7 cellular contexts compared by ENCODE assay signal in genomic region chr14:92105845-92106094, GRCh38. TPM values are rescaled to one million over a fixed set of nuclear protein-coding genes. Genes with fewer than 3 reads are reported as not detected.
DNase-seq lines count a peak whose midpoint lies in the region; ATAC-seq, FAIRE-seq and TF ChIP-seq lines count a peak whose summit lies in the region.

No MANE protein-coding gene starts in this region.

- H2BK5ac ChIP-seq in IMR-90 (ENCODE audit: low read depth, low read length, poor library complexity, severe bottlenecking), result peak overlapping the region; percentile 95

- H3K9me3 ChIP-seq in IMR-90 (ENCODE audit: control insufficient read depth, insufficient read depth, low read length) (no peaks in the 10 kb centered on the region), ovary (no peaks in the 10 kb centered on the region)

- TF ChIP-seq RAD21 in IMR-90 (IDR thresholded peaks at IDR 0.05; ENCODE audit: low read length), result no peak

- POLR2A ChIA-PET in IMR-90 (lab: Charles Lee; ENCODE audit: unreplicated experiment), result interaction anchor here (1.7 kb wide), 1 partner anchor 15 kb away, joined by 8 read pairs; the partner anchor contains the start of genes CPSF2 and NDUFB1
- POLR2A ChIA-PET in activated CD8-positive, alpha-beta T cell treated with anti-CD3 and anti-CD28 coated beads, Interleukin-2, amount 10 ng/mL, durations not matched to agents 7 days and 5 days (lab: Charles Lee), result interaction anchor here (1.3 to 3.1 kb wide), 4 partner anchors 16 to 690 kb away, joined by 3 to 31 read pairs (median 14); partner anchors contain the start of genes CPSF2, NDUFB1 and TRIP11

- H3K27me3 Mint-ChIP-seq in activated CD8-positive, alpha-beta T cell treated with anti-CD3 and anti-CD28 coated beads, Interleukin-2, amount 10 ng/mL, durations not matched to agents 7 days and 5 days (ENCODE audit: low read depth), result no peaks in the 10 kb centered on the region

- H2AK9ac ChIP-seq in IMR-90 (replicated peaks; ENCODE audit: low read depth, low read length, poor library complexity), result peak overlapping the region; percentile 34

- H4K5ac ChIP-seq in IMR-90 (ENCODE audit: low read depth, low read length), result peak overlapping the region; percentile 50

- peak overlapping the region; percentile 98 for H2AFZ ChIP-seq in IMR-90 (replicated peaks; ENCODE audit: low read length, poor library complexity)

- H3K4me1 ChIP-seq in IMR-90 (ENCODE audit: control insufficient read depth, insufficient read depth, low read length), result peaks cover 7% of the 10 kb centered on the region; the same call in 1 of the 2 replicates
- H3K4me1 ChIP-seq in ovary (ENCODE audit: insufficient read depth), result peaks cover 18% of the 10 kb centered on the region

- H3K18ac ChIP-seq in IMR-90 (ENCODE audit: low read depth, low read length), result peak overlapping the region; percentile 76

- peak overlapping the region; percentile 68 for H3K4ac ChIP-seq in IMR-90 (ENCODE audit: low read depth, low read length)

- no peak for TF ChIP-seq CTCF in IMR-90 (conservative IDR thresholded peaks at IDR 0.05; ENCODE audit: low read depth, low read length)
- TF ChIP-seq CTCF in ovary (IDR thresholded peaks at IDR 0.05), result no peak

- peak overlapping the region; percentile 75 for H3K9ac ChIP-seq in IMR-90 (ENCODE audit: low read depth, low read length)

- peak overlapping the region; percentile 84 for H3K14ac ChIP-seq in IMR-90 (replicated peaks; ENCODE audit: low read depth, low read length)

- H3K27ac ChIP-seq in IMR-90 (ENCODE audit: insufficient read depth, low read length) (peak overlapping the region; percentile 91), ovary (peak overlapping the region; percentile 95 to 97)

- DNase-seq in EL (peak; percentile 58), IMR-90 (no peak), globus pallidus (ENCODE audit: low spot score) (peak; percentile 63), ovary (peak; percentile 46 to 74 (median 65)), frontal cortex (ENCODE audit: low spot score in 2 of 2) (no peak)
- DNase-seq in activated CD8-positive, alpha-beta T cell treated with anti-CD3 and anti-CD28 coated beads, Interleukin-2, amount 10 ng/mL, durations not matched to agents 7 days and 5 days, result no peak

- peak overlapping the region; percentile 89 for H3K27ac Mint-ChIP-seq in activated CD8-positive, alpha-beta T cell treated with anti-CD3 and anti-CD28 coated beads, Interleukin-2, amount 10 ng/mL, durations not matched to agents 7 days and 5 days

- peak overlapping the region; percentile 76 for H4K8ac ChIP-seq in IMR-90 (ENCODE audit: low read depth in 2 of 2, low read length in 2 of 2)

- WGBS in IMR-90 (ENCODE audit: extremely low coverage in 2 of 2, insufficient read length in 1 of 2), 2 experiments, result no CpG with 5 or more reads among the region's 12 CpGs
- 0 to 1% (median 0%) methylated on average over 12 of the region's 12 CpGs for WGBS in ovary, 3 donors

- peak overlapping the region; percentile 73 for H3K56ac ChIP-seq in IMR-90 (ENCODE audit: extremely low read depth, insufficient read depth, low read length)

- H2BK20ac ChIP-seq in IMR-90 (ENCODE audit: low read depth, low read length), result no peak overlapping the region

- peaks cover 13 to 29% of the 10 kb centered on the region in 2 experiments for H3K79me1 ChIP-seq in IMR-90 (ENCODE audit: low read depth in 1 of 2, low read length in 2 of 2)

- H4K20me1 ChIP-seq in IMR-90 (ENCODE audit: insufficient read depth, low read length), result no peaks in the 10 kb centered on the region; the same call in 1 of the 2 replicates

- H3K36me3 Mint-ChIP-seq in activated CD8-positive, alpha-beta T cell treated with anti-CD3 and anti-CD28 coated beads, Interleukin-2, amount 10 ng/mL, durations not matched to agents 7 days and 5 days (ENCODE audit: low read depth), result no peaks in the 10 kb centered on the region

- TF ChIP-seq POLR2A in IMR-90 (IDR thresholded peaks at IDR 0.05; ENCODE audit: low read depth, low read length) (no peak), ovary (IDR thresholded peaks at IDR 0.05) (no peak)

- H2BK120ac ChIP-seq in IMR-90 (ENCODE audit: low read depth, low read length), result peak overlapping the region; percentile 58

- H3K36me3 ChIP-seq in IMR-90 (ENCODE audit: control insufficient read depth, insufficient read depth, low read length) (no peaks in the 10 kb centered on the region), ovary (no peaks in the 10 kb centered on the region)

- peak overlapping the region; percentile 92 for H3K4me2 ChIP-seq in IMR-90 (ENCODE audit: low read depth, low read length)

- H3K9me1 ChIP-seq in IMR-90 (ENCODE audit: insufficient read depth, low read length), result peaks cover 5% of the 10 kb centered on the region

- in situ Hi-C loops in IMR-90 (cut with MboI; ENCODE audit: low sequenced_read_pairs), result no loop called here

- H3K27me3 ChIP-seq in IMR-90 (ENCODE audit: control insufficient read depth, insufficient read depth, low read length) (no peaks in the 10 kb centered on the region), ovary (no peaks in the 10 kb centered on the region)

- H3K4me3 ChIP-seq in IMR-90 (ENCODE audit: insufficient read depth, low read depth, low read length) (peak overlapping the region; percentile 85), ovary (peak overlapping the region; percentile 94)

- H3K23ac ChIP-seq in IMR-90 (ENCODE audit: low read depth, low read length), result peak overlapping the region; percentile 83

- peak overlapping the region; percentile 87 for H3K4me3 Mint-ChIP-seq in activated CD8-positive, alpha-beta T cell treated with anti-CD3 and anti-CD28 coated beads, Interleukin-2, amount 10 ng/mL, durations not matched to agents 7 days and 5 days

- dilution Hi-C loops in IMR-90 (cut with HindIII; ENCODE audit: low sequenced_read_pairs, unreplicated experiment), result no loop called here

- no peak for TF ChIP-seq EP300 in ovary (IDR thresholded peaks at IDR 0.05)

- CTCF ChIA-PET in IMR-90 (lab: Yijun Ruan, JAX), result interaction anchor here (0.7 to 2.9 kb wide), 5 partner anchors 11 to 43 kb away, joined by 3 to 11 read pairs (median 5); no protein-coding TSS in a partner anchor
- CTCF ChIA-PET in activated CD8-positive, alpha-beta T cell treated with anti-CD3 and anti-CD28 coated beads, Interleukin-2, amount 10 ng/mL, durations not matched to agents 7 days and 5 days (lab: Charles Lee), result interaction anchor here (1.0 to 4.7 kb wide), 12 partner anchors 11 to 642 kb away, joined by 3 to 213 read pairs (median 6); partner anchors contain the start of genes CPSF2, NDUFB1 and TRIP11

- no peak for FAIRE-seq in frontal cortex (lab: Jason Lieb, UNC)

- peak overlapping the region; percentile 73; the same call in 1 of the 2 replicates for H4K91ac ChIP-seq in IMR-90 (ENCODE audit: insufficient read depth, low read depth, low read length)

- peak; percentile 19 for ATAC-seq in GM19467 (IDR thresholded peaks at IDR 0.05; ENCODE audit: unreplicated experiment)
- ATAC-seq in IMR-90 (ENCODE audit: low read depth), result peak; percentile 19; the same call in 1 of the 2 replicates
- ATAC-seq in activated CD8-positive, alpha-beta T cell treated with anti-CD3 and anti-CD28 coated beads, Interleukin-2, amount 10 ng/mL, durations not matched to agents 7 days and 5 days, result no peak

- intact Hi-C loops in IMR-90 (cut with micrococcal nuclease), result loop anchor here (2.0 to 10.0 kb wide), 2 partner anchors 65 to 161 kb away; partner anchors contain the start of genes FBLN5 and TRIP11
- intact Hi-C loops in ovary (cut with DNase I), result loop anchor here in 1 of 4 donors (10.0 kb wide), 1 partner anchor 591 kb away; the partner anchor contains the start of gene PPP4R3A

- BruUV-seq in IMR-90 (replicated peaks; lab: Mats Ljungman, UMichigan), result no TSS peak

- H2AK5ac ChIP-seq in IMR-90 (ENCODE audit: low read depth, low read length), result peak overlapping the region; percentile 12; the same call in 1 of the 2 replicates

- H2BK15ac ChIP-seq in IMR-90 (ENCODE audit: low read depth, low read length), result peak overlapping the region; percentile 43; the same call in 1 of the 3 replicates

- peaks cover 33% of the 10 kb centered on the region for H3K4me1 Mint-ChIP-seq in activated CD8-positive, alpha-beta T cell treated with anti-CD3 and anti-CD28 coated beads, Interleukin-2, amount 10 ng/mL, durations not matched to agents 7 days and 5 days (ENCODE audit: low read depth)

- H3K9me3 Mint-ChIP-seq in activated CD8-positive, alpha-beta T cell treated with anti-CD3 and anti-CD28 coated beads, Interleukin-2, amount 10 ng/mL, durations not matched to agents 7 days and 5 days (ENCODE audit: insufficient read depth), result no peaks in the 10 kb centered on the region

TF ChIP-seq in IMR-90, 13 proteins besides CTCF, POLR2A, EP300 and RAD21 (continues in another document):
- TF ChIP-seq BHLHE40 (IDR thresholded peaks at IDR 0.05; ENCODE audit: low read depth, low read length) (no peak), MXI1 (IDR thresholded peaks at IDR 0.05; ENCODE audit: borderline replicate concordance, low read depth, low read length) (no peak)

RNA-seq across cellular contexts. Expression of gene ATXN3, which starts 0.6 kb away (rescaled TPM):
- total RNA-seq in IMR-90 (2012; rRNA removed), result 9.0 and 38.3 TPM in 2 replicates
- 12.0 and 13.9 TPM in 2 replicates for polyA plus RNA-seq in IMR-90 (2012; rRNA removed)
- 0.78 and 1.1 TPM in 2 replicates for polyA plus RNA-seq in IMR-90 (2012; cell fraction: cytosol; rRNA removed)
- 6.1 and 20.2 TPM in 2 replicates for polyA plus RNA-seq in IMR-90 (2012; cell fraction: nucleus; rRNA removed; ENCODE audit: low replicate concordance)
- 10 to 100 TPM; 25.8 to 26.0 TPM for total RNA-seq in activated CD8-positive, alpha-beta T cell treated with anti-CD3 and anti-CD28 coated beads, Interleukin-2, amount 10 ng/mL, durations not matched to agents 7 days and 5 days
- 10 to 100 TPM; 24.8 to 35.8 (median 30.5) TPM for total RNA-seq in ovary
- 10 to 100 TPM; 11.9 to 28.8 TPM for polyA plus RNA-seq in ovary
- 28.1 TPM for total RNA-seq in frontal cortex

RNA-seq across cellular contexts. Expression of gene NDUFB1, which starts 15.7 kb away (rescaled TPM):
- 32.1 and 158 TPM in 2 replicates for total RNA-seq in IMR-90 (2012; rRNA removed)
- 326 and 333 TPM in 2 replicates for polyA plus RNA-seq in IMR-90 (2012; rRNA removed)
- 127 and 436 TPM in 2 replicates for polyA plus RNA-seq in IMR-90 (2012; cell fraction: cytosol; rRNA removed)
- polyA plus RNA-seq in IMR-90 (2012; cell fraction: nucleus; rRNA removed; ENCODE audit: low replicate concordance), result 30.1 and 168 TPM in 2 replicates
- 100 to 1,000 TPM; 127 to 130 TPM for total RNA-seq in activated CD8-positive, alpha-beta T cell treated with anti-CD3 and anti-CD28 coated beads, Interleukin-2, amount 10 ng/mL, durations not matched to agents 7 days and 5 days
- total RNA-seq in ovary, result 100 to 1,000 TPM in 3 of 7 donors, 10 to 100 TPM in 4; 76.7 to 481 (median 87.4) TPM
- 100 to 1,000 TPM; 302 to 369 TPM for polyA plus RNA-seq in ovary
- total RNA-seq in frontal cortex, result 189 TPM

RNA-seq across cellular contexts. Expression of gene CPSF2, which starts 16.0 kb away (rescaled TPM):
- total RNA-seq in IMR-90 (2012; rRNA removed), result 30.6 and 51.7 TPM in 2 replicates
- 13.6 and 18.5 TPM in 2 replicates for polyA plus RNA-seq in IMR-90 (2012; rRNA removed)
- 1.8 and 4.9 TPM in 2 replicates for polyA plus RNA-seq in IMR-90 (2012; cell fraction: cytosol; rRNA removed)
- 1.9 and 8.6 TPM in 2 replicates for polyA plus RNA-seq in IMR-90 (2012; cell fraction: nucleus; rRNA removed; ENCODE audit: low replicate concordance)
- total RNA-seq in activated CD8-positive, alpha-beta T cell treated with anti-CD3 and anti-CD28 coated beads, Interleukin-2, amount 10 ng/mL, durations not matched to agents 7 days and 5 days, result 10 to 100 TPM; 63.7 to 85.4 TPM
- total RNA-seq in ovary, result 10 to 100 TPM; 12.8 to 61.9 (median 50.9) TPM
- 10 to 100 TPM in 1 of 2 donors, 1 to 10 TPM in 1; 9.2 to 21.9 TPM for polyA plus RNA-seq in ovary
- 18.3 TPM for total RNA-seq in frontal cortex

Comparison
In these comparisons a context has a peak if more than half of its experiments do, and no peak if none do; other contexts are left out.
1. DNase-seq: peak in EL (single experiment), globus pallidus (single experiment) and ovary (5 of 5); none in IMR-90 (single experiment), activated CD8-positive, alpha-beta T cell treated with anti-CD3 and anti-CD28 coated beads, Interleukin-2, amount 10 ng/mL, durations not matched to agents 7 days and 5 days (single experiment) and frontal cortex (0 of 2).